17 cellular contexts compared by ENCODE assay signal in genomic region chr17:65131946-65132345, GRCh38. TPM values are rescaled to one million over a fixed set of nuclear protein-coding genes. Genes with fewer than 3 reads are reported as not detected.
DNase-seq lines count a peak whose midpoint lies in the region; ATAC-seq lines count a peak whose summit lies in the region.
"Had no signal": no experiment of that assay in that cellular context is flagged by ENCODE, and none has a peak within 500 bp of the region (broad histone marks: within the 10 kb centered on the region; RNA-seq: fewer than 3 reads in every experiment).

No MANE protein-coding gene starts in this region.

- no peak for ATAC-seq in GM21367 (IDR thresholded peaks at IDR 0.05; ENCODE audit: unreplicated experiment)
- ATAC-seq: stimulated activated naive CD8-positive, alpha-beta T cell treated with anti-CD3 and anti-CD28 coated beads, Interleukin-15, amount 100 ng/mL, for 72 hours had no signal

- H3K4me1 ChIP-seq in skeletal muscle satellite cell (ENCODE audit: control insufficient read depth, insufficient read depth, low read length), result peaks cover 12% of the 10 kb centered on the region

- DNase-seq in GM03348 (ENCODE audit: low spot score) (peak; percentile 61), RKO (ENCODE audit: low spot score) (peak; percentile 65), fibroblast of gingiva (ENCODE audit: low read depth) (peak; percentile 92), activated T-cell treated with anti-CD3 and anti-CD28 coated beads for 4 hours (no peak), GF-D8 (lab: John Stamatoyannopoulos, UW) (no peak)
- DNase-seq in activated CD4-positive, alpha-beta T cell treated with anti-CD3 and anti-CD28 coated beads for 48 hours, result no peak
- DNase-seq: activated CD8-positive, alpha-beta memory T cell treated with anti-CD3 and anti-CD28 coated beads for 24 hours; COR-L47; NCI-H146; NCI-H526; RPMI8226; stimulated activated naive CD8-positive, alpha-beta T cell treated with anti-CD3 and anti-CD28 coated beads, Interleukin-15, amount 100 ng/mL, for 72 hours had no signal

- peaks cover 16% of the 10 kb centered on the region for H3K27me3 ChIP-seq in skeletal muscle satellite cell (ENCODE audit: control insufficient read depth, insufficient read depth, low read length)

- H3K36me3 ChIP-seq in skeletal muscle satellite cell (ENCODE audit: insufficient read depth, low read length), result no peaks in the 10 kb centered on the region
- H3K36me3 ChIP-seq: neutrophil had no signal

- no peak overlapping the region for H3K4me2 ChIP-seq in skeletal muscle satellite cell (ENCODE audit: low read length)

- peak overlapping the region; percentile 17 for H3K9ac ChIP-seq in skeletal muscle satellite cell (ENCODE audit: low read depth, low read length)

- H3K9me3 ChIP-seq in skeletal muscle satellite cell (replicated peaks; ENCODE audit: low read length), result no peaks in the 10 kb centered on the region
- H3K9me3 ChIP-seq: neutrophil had no signal

- no peak overlapping the region for H3K4me3 ChIP-seq in skeletal muscle satellite cell (ENCODE audit: low read length)
- H3K4me3 ChIP-seq: lung, skin epidermis had no signal

RNA-seq across cellular contexts. Expression of gene RGS9, which starts 5.2 kb away (rescaled TPM):
- total RNA-seq in skeletal muscle satellite cell (2012; rRNA removed), result 0.44 and 1.3 TPM in 2 replicates

Comparison
In these comparisons a context has a peak if more than half of its experiments do, and no peak if none do; other contexts are left out.
1. DNase-seq: peak in GM03348 (single experiment), RKO (single experiment) and fibroblast of gingiva (single experiment); none in activated CD4-positive, alpha-beta T cell treated with anti-CD3 and anti-CD28 coated beads for 48 hours (single experiment), activated T-cell treated with anti-CD3 and anti-CD28 coated beads for 4 hours (single experiment) and GF-D8 (single experiment).